25 cellular contexts compared by ENCODE assay signal in genomic region chr10:118506835-118507234, GRCh38.
"Had no signal": no experiment of that assay in that cellular context is flagged by ENCODE, and none has a peak within 500 bp of the region (broad histone marks: within the 10 kb centered on the region; RNA-seq: fewer than 3 reads in every experiment).

No MANE protein-coding gene starts in this region.

- H3K36me3 ChIP-seq: adrenal gland, esophagus squamous epithelium, heart right ventricle, left lung, lower lobe of right lung, neutrophil, right lobe of liver, uterus had no signal

- H3K4me3 ChIP-seq: adrenal gland, body of pancreas, esophagus squamous epithelium, heart right ventricle, left lung, lower lobe of right lung, mucosa of descending colon, right lobe of liver, uterus had no signal

- H3K27me3 ChIP-seq: adrenal gland, body of pancreas, esophagus squamous epithelium, left lung, right lobe of liver, uterus had no signal

- H3K27ac ChIP-seq: adrenal gland, body of pancreas, esophagus squamous epithelium, heart right ventricle, left lung, lower lobe of right lung, neutrophil, right lobe of liver, uterus, VCaP had no signal

- DNase-seq: activated CD4-positive, alpha-beta T cell treated with anti-CD3 and anti-CD28 coated beads for 48 hours; activated CD4-positive, alpha-beta T cell treated with anti-CD3 and anti-CD28 coated beads, Interleukin-2, amount 50 U/mL, for 48 hours; activated CD8-positive, alpha-beta memory T cell treated with anti-CD3 and anti-CD28 coated beads for 24 hours; activated effector memory CD4-positive, alpha-beta T cell treated with Interleukin-2 at 50 U/mL for 16 hours; activated naive CD4-positive, alpha-beta T cell treated with anti-CD3 and anti-CD28 coated beads for 36 hours; activated naive CD8-positive, alpha-beta T cell treated with anti-CD3 and anti-CD28 coated beads for 36 hours; adrenal gland; aorta; body of pancreas; dermis blood vessel endothelial cell; effector CD4-positive, alpha-beta T cell; esophagus squamous epithelium; foreskin melanocyte; heart right ventricle; left lung; lower lobe of right lung; mucosa of descending colon; right lobe of liver; stimulated activated CD4-positive, alpha-beta T cell treated with anti-CD3 and anti-CD28 coated beads, Interleukin-2, amount 100 ng/mL, for 48 hours; substantia nigra; uterus had no signal

- H3K9me3 ChIP-seq: adrenal gland, body of pancreas, esophagus squamous epithelium, heart right ventricle, left lung, lower lobe of right lung, mucosa of descending colon, neutrophil, right lobe of liver, uterus had no signal

- H3K4me1 ChIP-seq: adrenal gland, body of pancreas, heart right ventricle, left lung, lower lobe of right lung, right lobe of liver, uterus had no signal

- ATAC-seq: activated CD4-positive, CD25-positive, alpha-beta regulatory T cell treated with anti-CD3 and anti-CD28 coated beads, Interleukin-2, amount 50 U/mL, for 24 hours; body of pancreas; heart right ventricle; left lung; lower lobe of right lung; mucosa of descending colon; natural killer cell treated with Interleukin-12 subunit alpha and Interleukin-12 subunit beta and Interleukin-15 and Interleukin-18, amount 100 ng/mL, for 72 hours; right lobe of liver had no signal
